Comparison of ENCODE assay signal across 1 cellular context in the genomic region with DNA sequence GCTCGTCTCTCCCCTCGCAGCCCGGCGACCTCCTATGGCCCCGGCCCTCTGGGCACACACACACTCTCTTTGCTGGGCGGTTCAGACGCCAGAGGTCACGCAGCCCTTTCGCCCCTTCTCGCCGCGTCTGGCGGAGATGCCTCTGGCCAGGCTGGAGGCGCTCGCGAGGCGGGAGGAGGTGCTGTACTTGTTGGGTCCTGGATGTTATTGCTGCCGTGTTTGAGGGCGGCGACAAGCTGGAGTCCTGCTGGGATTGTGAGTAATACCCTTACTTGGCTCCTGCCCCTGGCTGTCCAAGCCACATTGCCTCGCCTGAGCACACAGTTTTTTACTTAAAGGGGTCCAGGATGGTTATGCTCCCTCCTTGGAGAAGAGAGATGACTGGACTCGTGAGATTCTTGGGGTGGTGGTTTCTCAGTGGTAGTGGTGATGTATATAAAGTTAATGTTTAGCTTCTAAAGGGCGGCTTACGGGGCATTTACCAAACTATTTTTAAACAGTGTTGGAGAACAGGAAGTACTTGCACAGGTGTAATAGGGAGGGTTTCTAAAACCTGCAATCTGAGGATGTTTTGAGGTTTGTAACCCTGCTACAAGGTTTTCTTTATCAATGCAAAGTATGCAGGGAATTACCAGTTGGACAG.
TF ChIP-seq lines count a peak whose summit lies in the region.

No MANE protein-coding gene starts in this region.

TF ChIP-seq in K562, 482 proteins besides CTCF, POLR2A, EP300 and RAD21 (continued from another document and continues in another):
- TF ChIP-seq ILF3 (IDR thresholded peaks at IDR 0.05; ENCODE audit: borderline replicate concordance) (no peak), SIN3B (IDR thresholded peaks at IDR 0.05; ENCODE audit: low read depth) (no peak), HMGN3 (IDR thresholded peaks at IDR 0.05; ENCODE audit: borderline replicate concordance, extremely low read depth, insufficient read length, low read depth, low read length) (peak; percentile 74), BCL6 (CRISPR knock-in tag; IDR thresholded peaks at IDR 0.05) (no peak), MCM2 (IDR thresholded peaks at IDR 0.05; ENCODE audit: low read depth) (no peak), ZNF408 (CRISPR knock-in tag; IDR thresholded peaks at IDR 0.05; ENCODE audit: low read depth) (no peak), SMARCC2 (IDR thresholded peaks at IDR 0.05; ENCODE audit: low read depth) (no peak), MXI1 (IDR thresholded peaks at IDR 0.05; ENCODE audit: low read depth, low read length) (no peak), KLF6 (CRISPR knock-in tag; IDR thresholded peaks at IDR 0.05; ENCODE audit: borderline replicate concordance) (no peak), POLR2G (IDR thresholded peaks at IDR 0.05; ENCODE audit: low read depth, low read length) (no peak), RUNX1 (IDR thresholded peaks at IDR 0.05; ENCODE audit: low read depth) (0 out of 2 replicates have a peak, but pooled peaks have one; percentile 30), ZNF639 (CRISPR knock-in tag; conservative IDR thresholded peaks at IDR 0.05 in 1 of 2, IDR thresholded peaks at IDR 0.05 in 1 of 2) (no peak), ZNF165 (CRISPR knock-in tag; IDR thresholded peaks at IDR 0.05; ENCODE audit: borderline replicate concordance) (no peak), ZBTB17 (CRISPR knock-in tag; IDR thresholded peaks at IDR 0.05) (no peak), XRCC3 (IDR thresholded peaks at IDR 0.05) (no peak), ID3 (CRISPR knock-in tag; IDR thresholded peaks at IDR 0.05) (no peak), ID3 (tag; IDR thresholded peaks at IDR 0.05) (peak; percentile 43; the same call in 1 of the 2 replicates), PML (IDR thresholded peaks at IDR 0.05; ENCODE audit: low read length) (0 out of 2 replicates have a peak, but pooled peaks have one; percentile 3), RHOXF2B (CRISPR knock-in tag; conservative IDR thresholded peaks at IDR 0.05) (no peak), ZNF785 (CRISPR knock-in tag; IDR thresholded peaks at IDR 0.05) (no peak), U2AF2 (optimal IDR thresholded peaks at IDR 0.05; ENCODE audit: low read depth, low read length) (no peak), RBM34 (IDR thresholded peaks at IDR 0.05; ENCODE audit: borderline replicate concordance, insufficient read depth, low read length) (no peak), HLTF (IDR thresholded peaks at IDR 0.05) (peak; percentile 51; the same call in 1 of the 2 replicates), RAD51 (IDR thresholded peaks at IDR 0.05; ENCODE audit: borderline replicate concordance, low read depth) (no peak), RB1 (IDR thresholded peaks at IDR 0.05; ENCODE audit: low read depth) (peak; percentile 71; the same call in 1 of the 2 replicates), KDM2B (CRISPR knock-in tag; IDR thresholded peaks at IDR 0.05) (no peak), THAP7 (CRISPR knock-in tag; IDR thresholded peaks at IDR 0.05) (no peak), HES1 (IDR thresholded peaks at IDR 0.05; ENCODE audit: low read depth) (no peak), ILK (tag; IDR thresholded peaks at IDR 0.05; ENCODE audit: borderline replicate concordance, low read depth) (no peak), NELFE (IDR thresholded peaks at IDR 0.05; ENCODE audit: insufficient read depth, insufficient read length) (no peak), ATF3 (IDR thresholded peaks at IDR 0.05) (no peak), ATF3 (CRISPR knock-in tag; conservative IDR thresholded peaks at IDR 0.05) (no peak), EP400 (IDR thresholded peaks at IDR 0.05) (no peak; the same call in 1 of the 2 replicates), HNRNPL (IDR thresholded peaks at IDR 0.05; ENCODE audit: low read depth, low read length) (no peak), EWSR1 (IDR thresholded peaks at IDR 0.05; ENCODE audit: borderline replicate concordance, low read depth, partially characterized antibody) (no peak), MECOM (CRISPR knock-in tag; IDR thresholded peaks at IDR 0.05) (no peak), CAMTA2 (CRISPR knock-in tag; conservative IDR thresholded peaks at IDR 0.05) (no peak), PYGO2 (tag; IDR thresholded peaks at IDR 0.05) (no peak), RBM25 (IDR thresholded peaks at IDR 0.05; ENCODE audit: low read depth, low read length, severe bottlenecking) (no peak), SPI1 (IDR thresholded peaks at IDR 0.05; ENCODE audit: borderline replicate concordance, low read depth, low read length) (no peak), ZNF347 (CRISPR knock-in tag; IDR thresholded peaks at IDR 0.05; ENCODE audit: low read depth) (no peak), HDAC8 (tag; IDR thresholded peaks at IDR 0.05) (no peak), ZKSCAN1 (IDR thresholded peaks at IDR 0.05; ENCODE audit: low read depth, low read length) (no peak), STAG1 (CRISPR knock-in tag; IDR thresholded peaks at IDR 0.05; ENCODE audit: borderline replicate concordance) (no peak), SMARCB1 (IDR thresholded peaks at IDR 0.05; ENCODE audit: insufficient read length, low read depth) (no peak), NFRKB (IDR thresholded peaks at IDR 0.05; ENCODE audit: low read depth) (peak; percentile 2; the same call in 1 of the 2 replicates), ZNF174 (CRISPR knock-in tag; IDR thresholded peaks at IDR 0.05) (no peak), POLR2AphosphoS5 (IDR thresholded peaks at IDR 0.05; ENCODE audit: control insufficient read depth, insufficient read depth, low read depth, low read length) (no peak), SFPQ (IDR thresholded peaks at IDR 0.05; ENCODE audit: low read depth, low read length) (no peak), STAT5B (CRISPR knock-in tag; IDR thresholded peaks at IDR 0.05) (no peak), PHF21A (IDR thresholded peaks at IDR 0.05; ENCODE audit: borderline replicate concordance, low read depth) (peak; percentile 14; the same call in 1 of the 2 replicates), ZNF239 (CRISPR knock-in tag; IDR thresholded peaks at IDR 0.05) (no peak), PCBP2 (IDR thresholded peaks at IDR 0.05; ENCODE audit: low read depth, low read length, poor library complexity, severe bottlenecking) (no peak)
- TF ChIP-seq, protein P1, sequence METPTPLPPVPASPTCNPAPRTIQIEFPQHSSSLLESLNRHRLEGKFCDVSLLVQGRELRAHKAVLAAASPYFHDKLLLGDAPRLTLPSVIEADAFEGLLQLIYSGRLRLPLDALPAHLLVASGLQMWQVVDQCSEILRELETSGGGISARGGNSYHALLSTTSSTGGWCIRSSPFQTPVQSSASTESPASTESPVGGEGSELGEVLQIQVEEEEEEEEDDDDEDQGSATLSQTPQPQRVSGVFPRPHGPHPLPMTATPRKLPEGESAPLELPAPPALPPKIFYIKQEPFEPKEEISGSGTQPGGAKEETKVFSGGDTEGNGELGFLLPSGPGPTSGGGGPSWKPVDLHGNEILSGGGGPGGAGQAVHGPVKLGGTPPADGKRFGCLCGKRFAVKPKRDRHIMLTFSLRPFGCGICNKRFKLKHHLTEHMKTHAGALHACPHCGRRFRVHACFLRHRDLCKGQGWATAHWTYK (CRISPR knock-in tag; IDR thresholded peaks at IDR 0.05): 0 out of 2 replicates have a peak, but pooled peaks have one; percentile 5
- TF ChIP-seq, protein P2, sequence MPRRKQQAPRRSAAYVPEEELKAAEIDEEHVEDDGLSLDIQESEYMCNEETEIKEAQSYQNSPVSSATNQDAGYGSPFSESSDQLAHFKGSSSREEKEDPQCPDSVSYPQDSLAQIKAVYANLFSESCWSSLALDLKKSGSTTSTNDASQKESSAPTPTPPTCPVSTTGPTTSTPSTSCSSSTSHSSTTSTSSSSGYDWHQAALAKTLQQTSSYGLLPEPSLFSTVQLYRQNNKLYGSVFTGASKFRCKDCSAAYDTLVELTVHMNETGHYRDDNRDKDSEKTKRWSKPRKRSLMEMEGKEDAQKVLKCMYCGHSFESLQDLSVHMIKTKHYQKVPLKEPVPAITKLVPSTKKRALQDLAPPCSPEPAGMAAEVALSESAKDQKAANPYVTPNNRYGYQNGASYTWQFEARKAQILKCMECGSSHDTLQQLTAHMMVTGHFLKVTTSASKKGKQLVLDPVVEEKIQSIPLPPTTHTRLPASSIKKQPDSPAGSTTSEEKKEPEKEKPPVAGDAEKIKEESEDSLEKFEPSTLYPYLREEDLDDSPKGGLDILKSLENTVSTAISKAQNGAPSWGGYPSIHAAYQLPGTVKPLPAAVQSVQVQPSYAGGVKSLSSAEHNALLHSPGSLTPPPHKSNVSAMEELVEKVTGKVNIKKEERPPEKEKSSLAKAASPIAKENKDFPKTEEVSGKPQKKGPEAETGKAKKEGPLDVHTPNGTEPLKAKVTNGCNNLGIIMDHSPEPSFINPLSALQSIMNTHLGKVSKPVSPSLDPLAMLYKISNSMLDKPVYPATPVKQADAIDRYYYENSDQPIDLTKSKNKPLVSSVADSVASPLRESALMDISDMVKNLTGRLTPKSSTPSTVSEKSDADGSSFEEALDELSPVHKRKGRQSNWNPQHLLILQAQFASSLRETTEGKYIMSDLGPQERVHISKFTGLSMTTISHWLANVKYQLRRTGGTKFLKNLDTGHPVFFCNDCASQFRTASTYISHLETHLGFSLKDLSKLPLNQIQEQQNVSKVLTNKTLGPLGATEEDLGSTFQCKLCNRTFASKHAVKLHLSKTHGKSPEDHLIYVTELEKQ (CRISPR knock-in tag; IDR thresholded peaks at IDR 0.05): no peak
- TF ChIP-seq, protein P3, sequence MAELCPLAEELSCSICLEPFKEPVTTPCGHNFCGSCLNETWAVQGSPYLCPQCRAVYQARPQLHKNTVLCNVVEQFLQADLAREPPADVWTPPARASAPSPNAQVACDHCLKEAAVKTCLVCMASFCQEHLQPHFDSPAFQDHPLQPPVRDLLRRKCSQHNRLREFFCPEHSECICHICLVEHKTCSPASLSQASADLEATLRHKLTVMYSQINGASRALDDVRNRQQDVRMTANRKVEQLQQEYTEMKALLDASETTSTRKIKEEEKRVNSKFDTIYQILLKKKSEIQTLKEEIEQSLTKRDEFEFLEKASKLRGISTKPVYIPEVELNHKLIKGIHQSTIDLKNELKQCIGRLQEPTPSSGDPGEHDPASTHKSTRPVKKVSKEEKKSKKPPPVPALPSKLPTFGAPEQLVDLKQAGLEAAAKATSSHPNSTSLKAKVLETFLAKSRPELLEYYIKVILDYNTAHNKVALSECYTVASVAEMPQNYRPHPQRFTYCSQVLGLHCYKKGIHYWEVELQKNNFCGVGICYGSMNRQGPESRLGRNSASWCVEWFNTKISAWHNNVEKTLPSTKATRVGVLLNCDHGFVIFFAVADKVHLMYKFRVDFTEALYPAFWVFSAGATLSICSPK (IDR thresholded peaks at IDR 0.05; ENCODE audit: borderline replicate concordance): no peak
- TF ChIP-seq, protein P4, sequence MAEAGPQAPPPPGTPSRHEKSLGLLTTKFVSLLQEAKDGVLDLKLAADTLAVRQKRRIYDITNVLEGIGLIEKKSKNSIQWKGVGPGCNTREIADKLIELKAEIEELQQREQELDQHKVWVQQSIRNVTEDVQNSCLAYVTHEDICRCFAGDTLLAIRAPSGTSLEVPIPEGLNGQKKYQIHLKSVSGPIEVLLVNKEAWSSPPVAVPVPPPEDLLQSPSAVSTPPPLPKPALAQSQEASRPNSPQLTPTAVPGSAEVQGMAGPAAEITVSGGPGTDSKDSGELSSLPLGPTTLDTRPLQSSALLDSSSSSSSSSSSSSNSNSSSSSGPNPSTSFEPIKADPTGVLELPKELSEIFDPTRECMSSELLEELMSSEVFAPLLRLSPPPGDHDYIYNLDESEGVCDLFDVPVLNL (CRISPR knock-in tag; IDR thresholded peaks at IDR 0.05; ENCODE audit: low read depth): no peak
